Comparison of ENCODE assay signal across 9 cellular contexts in the genomic region with DNA sequence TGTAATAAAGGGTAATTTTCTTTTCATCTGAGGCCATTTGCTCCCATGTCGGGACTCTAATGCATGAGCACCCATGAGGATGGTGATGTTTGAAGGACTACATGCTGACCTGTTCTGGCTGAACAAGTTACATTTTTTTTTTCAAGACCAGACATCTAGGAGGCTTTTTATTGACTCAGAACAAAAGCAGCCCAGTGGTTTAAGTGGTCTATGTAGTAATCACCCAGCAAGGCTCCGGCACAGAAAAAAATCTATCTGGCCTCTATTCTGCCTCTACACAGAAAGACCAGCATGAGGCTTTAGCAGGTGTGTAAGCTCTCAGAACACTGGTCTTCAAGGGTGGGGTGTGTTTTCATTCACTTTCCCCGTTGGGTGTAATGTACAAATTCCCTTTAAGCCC. TPM values are rescaled to one million over a fixed set of nuclear protein-coding genes. Genes with fewer than 3 reads are reported as not detected.
DNase-seq lines count a peak whose midpoint lies in the region; ATAC-seq lines count a peak whose summit lies in the region.
"Had no signal": no experiment of that assay in that cellular context is flagged by ENCODE, and none has a peak within 500 bp of the region (broad histone marks: within the 10 kb centered on the region; RNA-seq: fewer than 3 reads in every experiment).

No MANE protein-coding gene starts in this region.

- peak; percentile 98 for DNase-seq in COR-L47 (lab: John Stamatoyannopoulos, UW)
- no peak for DNase-seq in effector CD8-positive, alpha-beta T cell (lab: John Stamatoyannopoulos, UW)
- no peak for DNase-seq in stimulated activated CD8-positive, alpha-beta memory T cell treated with anti-CD3 and anti-CD28 coated beads, Interleukin-4, amount 100 ng/mL, for 48 hours
- DNase-seq in stimulated activated CD4-positive, alpha-beta T cell treated with anti-CD3 and anti-CD28 coated beads, Interleukin-2, amount 100 ng/mL, for 48 hours = no peak
- DNase-seq: Right ventricle myocardium superior had no signal

- peaks cover 17% of the 10 kb centered on the region for H3K4me1 Mint-ChIP-seq in activated T-helper 17 cell treated with anti-CD3 and anti-CD28 coated beads, Interleukin-2, amount 50 U/mL, for 72 hours

- H3K9me3 Mint-ChIP-seq in activated T-helper 17 cell treated with anti-CD3 and anti-CD28 coated beads, Interleukin-2, amount 50 U/mL, for 72 hours = no peaks in the 10 kb centered on the region

- H3K36me3 Mint-ChIP-seq in activated T-helper 17 cell treated with anti-CD3 and anti-CD28 coated beads, Interleukin-2, amount 50 U/mL, for 72 hours (ENCODE audit: low read depth) = peaks cover 5% of the 10 kb centered on the region

- peak overlapping the region; percentile 33 for H3K4me3 Mint-ChIP-seq in activated T-helper 17 cell treated with anti-CD3 and anti-CD28 coated beads, Interleukin-2, amount 50 U/mL, for 72 hours

- ATAC-seq in GM19467 (IDR thresholded peaks at IDR 0.05; ENCODE audit: unreplicated experiment) (peak; percentile 76), HG03342 (IDR thresholded peaks at IDR 0.05; ENCODE audit: unreplicated experiment) (peak; percentile 80), GM19324 (IDR thresholded peaks at IDR 0.05; ENCODE audit: low FRiP score, unreplicated experiment) (no peak)
- ATAC-seq in activated T-helper 17 cell treated with anti-CD3 and anti-CD28 coated beads, Interleukin-2, amount 50 U/mL, for 72 hours (replicated peaks) = peak; percentile 95

- no peaks in the 10 kb centered on the region for H3K27me3 Mint-ChIP-seq in activated T-helper 17 cell treated with anti-CD3 and anti-CD28 coated beads, Interleukin-2, amount 50 U/mL, for 72 hours

- H3K27ac Mint-ChIP-seq in activated T-helper 17 cell treated with anti-CD3 and anti-CD28 coated beads, Interleukin-2, amount 50 U/mL, for 72 hours = peak overlapping the region; percentile 20

RNA-seq across cellular contexts. Expression of gene PLCXD2, which starts 15.8 kb away (rescaled TPM):
- 10 to 100 TPM in 1 of 2 donors, 1 to 10 TPM in 1; 9.5 to 16.3 TPM for total RNA-seq in activated T-helper 17 cell treated with anti-CD3 and anti-CD28 coated beads, Interleukin-2, amount 50 U/mL, for 72 hours
